29 cellular contexts compared by ENCODE assay signal in the genomic region with DNA sequence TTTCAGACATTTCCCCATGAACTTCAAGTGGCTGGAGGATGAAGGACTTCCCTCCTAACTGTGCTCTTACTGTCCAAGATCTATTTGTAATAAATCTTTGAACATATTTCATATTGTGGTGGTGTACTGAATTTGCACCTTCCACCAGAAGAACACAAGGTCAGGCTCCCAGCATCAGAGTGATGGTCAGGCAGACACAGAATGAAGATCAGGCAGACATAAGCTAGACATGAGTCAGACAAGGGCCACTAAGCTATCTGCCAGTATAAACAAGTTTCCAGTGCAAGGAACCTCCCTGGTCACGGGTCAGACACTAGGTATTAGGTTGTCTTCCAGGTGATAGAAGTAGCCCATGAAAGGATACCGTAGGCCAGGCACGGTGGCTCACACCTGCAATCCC. TPM values are rescaled to one million over a fixed set of nuclear protein-coding genes. Genes with fewer than 3 reads are reported as not detected.
DNase-seq lines count a peak whose midpoint lies in the region; ATAC-seq and TF ChIP-seq lines count a peak whose summit lies in the region.
"Had no signal": no experiment of that assay in that cellular context is flagged by ENCODE, and none has a peak within 500 bp of the region (broad histone marks: within the 10 kb centered on the region; RNA-seq: fewer than 3 reads in every experiment).

No MANE protein-coding gene starts in this region.

- CTCF ChIA-PET in MCF 10A (lab: Yijun Ruan, JAX) (no interaction called here), mammary epithelial cell (lab: Charles Lee; ENCODE audit: low non-redundant PET) (no interaction called here)

- H3K27ac ChIP-seq in mammary epithelial cell (ENCODE audit: insufficient read depth, low read depth, low read length) (no peak overlapping the region), brain microvascular endothelial cell (no peak overlapping the region), esophagus muscularis mucosa (replicated peaks in 1 of 4) (no peak overlapping the region), suprapubic skin (no peak overlapping the region)
- H3K27ac ChIP-seq: BLaER1, HL-60, KMS-11, PC-9 had no signal

- H3K4me1 ChIP-seq in mammary epithelial cell (ENCODE audit: insufficient read depth, low read length) (no peaks in the 10 kb centered on the region), esophagus muscularis mucosa (no peaks in the 10 kb centered on the region), suprapubic skin (no peaks in the 10 kb centered on the region)
- H3K4me1 ChIP-seq: BLaER1 had no signal

- TF ChIP-seq CTCF in MCF 10A (IDR thresholded peaks at IDR 0.05; ENCODE audit: unreplicated experiment) (no peak), mammary epithelial cell (conservative IDR thresholded peaks at IDR 0.05 in 1 of 2, IDR thresholded peaks at IDR 0.05 in 1 of 2; ENCODE audit: extremely low read depth in 1 of 2, insufficient read depth in 1 of 2, low read depth in 1 of 2, low read length in 2 of 2) (no peak), brain microvascular endothelial cell (IDR thresholded peaks at IDR 0.05; ENCODE audit: low read depth, low read length, missing control alignments) (no peak), esophagus muscularis mucosa (IDR thresholded peaks at IDR 0.05) (no peak), suprapubic skin (IDR thresholded peaks at IDR 0.05) (no peak)

- no peak for ATAC-seq in HG03108 (IDR thresholded peaks at IDR 0.05; ENCODE audit: unreplicated experiment)

- H3K9me3 ChIP-seq in mammary epithelial cell (replicated peaks; ENCODE audit: insufficient read depth, low read length), result no peaks in the 10 kb centered on the region
- H3K9me3 ChIP-seq in esophagus muscularis mucosa, result peaks cover 0 to 19% (median 12%) of the 10 kb centered on the region in 4 donors
- H3K9me3 ChIP-seq in suprapubic skin, result no peaks in the 10 kb centered on the region

- H3K27me3 Mint-ChIP-seq in MCF 10A (ENCODE audit: insufficient read depth, unreplicated experiment), result peaks cover 84% of the 10 kb centered on the region

- no peaks in the 10 kb centered on the region for H4K20me1 ChIP-seq in mammary epithelial cell (ENCODE audit: insufficient read depth, low read length)
- H4K20me1 ChIP-seq: BLaER1 had no signal

- in situ Hi-C loops in mammary epithelial cell (cut with MboI; ENCODE audit: low sequenced_read_pairs in 2 of 2) (no loop called here), brain microvascular endothelial cell (cut with HindIII; ENCODE audit: low pct_ligation_motif_present, low sequenced_read_pairs) (no loop called here)

- no peak overlapping the region for H3K9ac ChIP-seq in mammary epithelial cell (ENCODE audit: insufficient read depth, low read length)
- H3K9ac ChIP-seq: BLaER1, KMS-11 had no signal

- H3K27me3 ChIP-seq in mammary epithelial cell (ENCODE audit: insufficient read depth, low read length) (peaks cover 8% of the 10 kb centered on the region), brain microvascular endothelial cell (replicated peaks) (peaks cover 2% of the 10 kb centered on the region), esophagus muscularis mucosa (peaks cover 0 to 38% (median 0%) of the 10 kb centered on the region in 4 donors), suprapubic skin (peaks cover 43% of the 10 kb centered on the region)
- H3K27me3 ChIP-seq: BLaER1 had no signal

- no peak overlapping the region for H3K4me3 Mint-ChIP-seq in MCF 10A (ENCODE audit: unreplicated experiment)
- H3K4me3 Mint-ChIP-seq: CD4-positive, CD25-positive, alpha-beta regulatory T cell; IgD-negative memory B cell had no signal

- no peaks in the 10 kb centered on the region for H3K4me1 Mint-ChIP-seq in MCF 10A (ENCODE audit: insufficient read depth, unreplicated experiment)
- H3K4me1 Mint-ChIP-seq: IgD-negative memory B cell had no signal

- H3K36me3 ChIP-seq in mammary epithelial cell (ENCODE audit: insufficient read depth, low read length), result no peaks in the 10 kb centered on the region
- no peaks in the 10 kb centered on the region for H3K36me3 ChIP-seq in brain microvascular endothelial cell (replicated peaks)
- no peaks in the 10 kb centered on the region for H3K36me3 ChIP-seq in esophagus muscularis mucosa
- no peaks in the 10 kb centered on the region for H3K36me3 ChIP-seq in suprapubic skin
- H3K36me3 ChIP-seq: BLaER1 had no signal

- no peak overlapping the region for H3K27ac Mint-ChIP-seq in MCF 10A (ENCODE audit: low read depth, unreplicated experiment)
- H3K27ac Mint-ChIP-seq: CD4-positive, CD25-positive, alpha-beta regulatory T cell; IgD-negative memory B cell had no signal

- dilution Hi-C loops in mammary epithelial cell (cut with HindIII; ENCODE audit: low sequenced_read_pairs), result no loop called here

- TF ChIP-seq POLR2A in esophagus muscularis mucosa (IDR thresholded peaks at IDR 0.05; ENCODE audit: low read depth) (no peak), suprapubic skin (IDR thresholded peaks at IDR 0.05) (no peak)

- WGBS in mammary epithelial cell (ENCODE audit: low coverage, missing lambda C conversion rate), result 75% methylated on average over 3 of the region's 3 CpGs
- WGBS in esophagus muscularis mucosa, result 67% methylated on average over 3 of the region's 3 CpGs
- no CpG with 5 or more reads among the region's 3 CpGs for WGBS in suprapubic skin

- intact Hi-C loops in MCF 10A (cut with micrococcal nuclease) (no loop called here), mammary epithelial cell (cut with micrococcal nuclease) (no loop called here), esophagus muscularis mucosa (cut with DNase I) (no loop called here)

- H3K4me2 ChIP-seq in mammary epithelial cell (ENCODE audit: insufficient read depth, low read depth, low read length), result no peak overlapping the region
- H3K4me2 ChIP-seq: BLaER1, KMS-11, PC-9 had no signal

- DNase-seq in MCF 10A (ENCODE audit: unreplicated experiment), result peak; percentile 3
- no peak for DNase-seq in mammary epithelial cell
- peak; percentile 27 for DNase-seq in brain microvascular endothelial cell
- peak; percentile 68 for DNase-seq in esophagus muscularis mucosa (ENCODE audit: extremely low spot score)
- DNase-seq in stimulated activated CD8-positive, alpha-beta memory T cell treated with anti-CD3 and anti-CD28 coated beads, Interleukin-4, amount 100 ng/mL, for 48 hours, result no peak
- no peak for DNase-seq in suprapubic skin (ENCODE audit: low spot score in 2 of 2)
- no peak for DNase-seq in activated T-cell treated with anti-CD3 and anti-CD28 coated beads, Interleukin-2, amount 50 U/mL, for 1 hour
- DNase-seq: 8988T; ACHN; CD4-positive, CD25-positive, alpha-beta regulatory T cell; HCEC 1CT; NCI-H1048; NCI-H1417; NCI-H1694; NCI-H2029 treated with DMSO at 0.1 percent for 48 hours; NCI-H446 treated with DMSO at 0.1 percent for 48 hours; NCI-H526; NCI-H82; PC-9; Right ventricle myocardium superior had no signal

- no peak overlapping the region for H3K4me3 ChIP-seq in mammary epithelial cell (replicated peaks in 1 of 3; ENCODE audit: insufficient read depth in 1 of 3, low read depth in 2 of 3, low read length in 3 of 3)
- H3K4me3 ChIP-seq in brain microvascular endothelial cell (ENCODE audit: low read depth, low read length), result no peak overlapping the region
- no peak overlapping the region for H3K4me3 ChIP-seq in esophagus muscularis mucosa
- no peak overlapping the region for H3K4me3 ChIP-seq in suprapubic skin
- H3K4me3 ChIP-seq: BLaER1, PC-9 had no signal

- H3K36me3 Mint-ChIP-seq in MCF 10A (ENCODE audit: insufficient read depth, unreplicated experiment), result no peaks in the 10 kb centered on the region
- H3K36me3 Mint-ChIP-seq: CD4-positive, CD25-positive, alpha-beta regulatory T cell; IgD-negative memory B cell had no signal

- H3K79me2 ChIP-seq in mammary epithelial cell (ENCODE audit: insufficient read depth, low read length), result no peaks in the 10 kb centered on the region

- BruUV-seq in MCF 10A (replicated peaks; lab: Mats Ljungman, UMichigan) (no TSS peak), mammary epithelial cell (replicated peaks; lab: Mats Ljungman, UMichigan) (no TSS peak)

- POLR2A ChIA-PET in MCF 10A (lab: Yijun Ruan, JAX), result interaction anchor here (0.8 kb wide), 1 partner anchor 57 kb away, joined by 3 read pairs; no protein-coding TSS in a partner anchor

- no peak overlapping the region for H2AFZ ChIP-seq in mammary epithelial cell (ENCODE audit: low read depth, low read length)
- H2AFZ ChIP-seq: PC-9 had no signal

- peaks cover 10% of the 10 kb centered on the region for H3K9me3 Mint-ChIP-seq in MCF 10A (ENCODE audit: unreplicated experiment)

- TF ChIP-seq EP300 in esophagus muscularis mucosa (IDR thresholded peaks at IDR 0.05) (no peak), suprapubic skin (IDR thresholded peaks at IDR 0.05) (no peak)

RNA-seq across cellular contexts. Expression of gene AQP12B, which starts 20.0 kb away (rescaled TPM):
- total RNA-seq in MCF 10A (2022) (not detected in 2 replicates), mammary epithelial cell (not detected), esophagus muscularis mucosa (not detected), suprapubic skin (not detected)
- not detected for polyA plus RNA-seq in mammary epithelial cell
- polyA minus RNA-seq in mammary epithelial cell, result not detected
- total RNA-seq: CD4-positive, CD25-positive, alpha-beta regulatory T cell; Daoy; H1; PC-9; Right ventricle myocardium superior; RPMI7951; SK-MEL-5 had no signal
- polyA plus RNA-seq: CD4-positive, CD25-positive, alpha-beta regulatory T cell; H1; IgD-negative memory B cell had no signal

RNA-seq across cellular contexts. Expression of gene AQP12A, which starts 29.0 kb away (rescaled TPM):
- total RNA-seq in MCF 10A (2022), result not detected in 2 replicates
- not detected for total RNA-seq in mammary epithelial cell
- not detected for polyA plus RNA-seq in mammary epithelial cell
- polyA minus RNA-seq in mammary epithelial cell, result not detected
- total RNA-seq in esophagus muscularis mucosa, result not detected
- total RNA-seq in suprapubic skin, result not detected
- total RNA-seq: CD4-positive, CD25-positive, alpha-beta regulatory T cell; Daoy; H1; PC-9; Right ventricle myocardium superior; RPMI7951; SK-MEL-5 had no signal
- polyA plus RNA-seq: CD4-positive, CD25-positive, alpha-beta regulatory T cell; H1; IgD-negative memory B cell had no signal

RNA-seq across cellular contexts. Expression of gene GPR35, which starts 37.4 kb away (rescaled TPM):
- total RNA-seq in MCF 10A (2022) (0.42 and 0.81 TPM in 2 replicates), mammary epithelial cell (under 1 TPM; 0.17 to 0.28 TPM), esophagus muscularis mucosa (1 to 10 TPM; 1.8 to 4.0 (median 2.2) TPM), suprapubic skin (1 to 10 TPM; 1.4 to 7.5 (median 2.5) TPM)
- polyA plus RNA-seq in mammary epithelial cell, result 0.06 TPM
- polyA minus RNA-seq in mammary epithelial cell, result 2.1 TPM
- total RNA-seq: H1, SK-MEL-5 had no signal
- polyA plus RNA-seq: IgD-negative memory B cell had no signal

Comparison
In these comparisons a context has a peak if more than half of its experiments do, and no peak if none do; other contexts are left out.
1. DNase-seq: peak in MCF 10A (single experiment), brain microvascular endothelial cell (single experiment) and esophagus muscularis mucosa (single experiment); none in mammary epithelial cell (single experiment), stimulated activated CD8-positive, alpha-beta memory T cell treated with anti-CD3 and anti-CD28 coated beads, Interleukin-4, amount 100 ng/mL, for 48 hours (single experiment), suprapubic skin (0 of 2) and activated T-cell treated with anti-CD3 and anti-CD28 coated beads, Interleukin-2, amount 50 U/mL, for 1 hour (single experiment).